In genomic region chr9:80292231-80292630, GRCh38 we compare ENCODE assay signal across 25 cellular contexts.
DNase-seq lines count a peak whose midpoint lies in the region; FAIRE-seq and TF ChIP-seq lines count a peak whose summit lies in the region.
"Had no signal": no experiment of that assay in that cellular context is flagged by ENCODE, and none has a peak within 500 bp of the region (broad histone marks: within the 10 kb centered on the region; RNA-seq: fewer than 3 reads in every experiment).

No MANE protein-coding gene starts in this region.

- H3K36me3 ChIP-seq in SJCRH30 (no peaks in the 10 kb centered on the region), prostate gland (no peaks in the 10 kb centered on the region), ovary (no peaks in the 10 kb centered on the region)
- H3K36me3 ChIP-seq: BLaER1 treated with 17β-estradiol and CSF1 and Interleukin-3, amounts not matched to agents 10 nM and 100 nM had no signal

- H3K4me1 ChIP-seq in SJCRH30 = peaks cover 25% of the 10 kb centered on the region
- H3K4me1 ChIP-seq in prostate gland (replicated peaks) = no peaks in the 10 kb centered on the region
- H3K4me1 ChIP-seq in ovary (ENCODE audit: insufficient read depth) = no peaks in the 10 kb centered on the region
- H3K4me1 ChIP-seq: A549; BLaER1 treated with 17β-estradiol and CSF1 and Interleukin-3, amounts not matched to agents 10 nM and 100 nM; Caco-2 had no signal

- TF ChIP-seq POLR2A in prostate gland (IDR thresholded peaks at IDR 0.05) (no peak), ovary (IDR thresholded peaks at IDR 0.05) (no peak)

- DNase-seq in LHCN-M2 (ENCODE audit: low read depth) = peak; percentile 61
- peak; percentile 54 to 82 for DNase-seq in SJCRH30
- DNase-seq in myocyte (ENCODE audit: low read depth) = peak; percentile 57
- DNase-seq in prostate gland (ENCODE audit: low spot score) = no peak
- no peak for DNase-seq in ovary
- DNase-seq in D721Med (ENCODE audit: insufficient read length, low spot score) = no peak
- DNase-seq: AML-193; Caco-2; Calu3; CD4-positive, alpha-beta T cell; CD8-positive, alpha-beta T cell; DMS 273 treated with DMSO at 0.1 percent for 48 hours; DMS153; DMS53; DMS79; DND-41; EL; GDM1 had no signal

- WGBS in prostate gland = 81% methylated on average over 2 of the region's 2 CpGs
- 33 to 53% (median 39%) methylated on average over 2 of the region's 2 CpGs for WGBS in ovary, 3 donors

- peak overlapping the region; percentile 70 for H3K27ac ChIP-seq in SJCRH30
- H3K27ac ChIP-seq in prostate gland = no peak overlapping the region
- H3K27ac ChIP-seq in ovary = no peak overlapping the region
- H3K27ac ChIP-seq: 22Rv1; A549; BLaER1 treated with 17β-estradiol and CSF1 and Interleukin-3, amounts not matched to agents 10 nM and 100 nM; C4-2B had no signal

- no peak for FAIRE-seq in D721Med (lab: Jason Lieb, UNC)
- FAIRE-seq: GM12878, GM12892, GM18507 had no signal

- H3K4me3 ChIP-seq in SJCRH30 = no peak overlapping the region
- no peak overlapping the region for H3K4me3 ChIP-seq in prostate gland
- H3K4me3 ChIP-seq in ovary = no peak overlapping the region
- H3K4me3 ChIP-seq: A549; BLaER1 treated with 17β-estradiol and CSF1 and Interleukin-3, amounts not matched to agents 10 nM and 100 nM; GM12878 had no signal

- H3K9me3 ChIP-seq in SJCRH30 (replicated peaks) (peaks cover under 1% of the 10 kb centered on the region; the same call in 1 of the 2 replicates), prostate gland (no peaks in the 10 kb centered on the region), ovary (no peaks in the 10 kb centered on the region)
- H3K9me3 ChIP-seq: A549, Caco-2 had no signal

- H3K27me3 ChIP-seq in SJCRH30 (no peaks in the 10 kb centered on the region), prostate gland (replicated peaks; ENCODE audit: insufficient read depth) (no peaks in the 10 kb centered on the region), ovary (no peaks in the 10 kb centered on the region)
- H3K27me3 ChIP-seq: BLaER1 treated with 17β-estradiol and CSF1 and Interleukin-3, amounts not matched to agents 10 nM and 100 nM had no signal

- intact Hi-C loops in prostate gland (cut with DNase I) = no loop called here
- intact Hi-C loops in ovary (cut with DNase I) = no loop called here

- no peak for TF ChIP-seq CTCF in prostate gland (IDR thresholded peaks at IDR 0.05)
- no peak for TF ChIP-seq CTCF in ovary (IDR thresholded peaks at IDR 0.05)
- no peak for TF ChIP-seq CTCF in D721Med (IDR thresholded peaks at IDR 0.05; ENCODE audit: insufficient read depth, missing control alignments)

- TF ChIP-seq EP300 in ovary (IDR thresholded peaks at IDR 0.05) = no peak

Comparison
In these comparisons a context has a peak if more than half of its experiments do, and no peak if none do; other contexts are left out.
1. DNase-seq: peak in LHCN-M2 (single experiment), SJCRH30 (2 of 2) and myocyte (single experiment); none in prostate gland (single experiment), ovary (0 of 5) and D721Med (single experiment).